Comparison of ENCODE assay signal across 25 cellular contexts in genomic region chr21:15815285-15815684, GRCh38.
"Had no signal": no experiment of that assay in that cellular context is flagged by ENCODE, and none has a peak within 500 bp of the region (broad histone marks: within the 10 kb centered on the region; RNA-seq: fewer than 3 reads in every experiment).

No MANE protein-coding gene starts in this region.

- H3K4me1 Mint-ChIP-seq: neural crest cell had no signal

- H3K27ac ChIP-seq: coronary artery, esophagus squamous epithelium, heart right ventricle, left lung, neutrophil, parathyroid adenoma, right lobe of liver, stomach, thyroid gland, vagina had no signal

- H3K36me3 ChIP-seq: thyroid gland had no signal

- H3K4me3 Mint-ChIP-seq: neural crest cell; stimulated activated naive B cell treated with anti-CD40 and anti-IgM and Interleukin-4, amounts not matched to agents 10 μg/mL and 1 μg/mL and 100 μg/mL, for 72 hours had no signal

- ATAC-seq: heart right ventricle; left cardiac atrium; left lung; naive thymus-derived CD4-positive, alpha-beta T cell; right lobe of liver; stimulated activated naive B cell treated with anti-CD40 and anti-IgM and Interleukin-4, amounts not matched to agents 10 μg/mL and 1 μg/mL and 100 μg/mL, for 72 hours had no signal

- H3K9ac ChIP-seq: parathyroid adenoma had no signal

- H3K9me3 ChIP-seq: esophagus squamous epithelium, left lung, neutrophil, right lobe of liver, thyroid gland, vagina had no signal

- DNase-seq: dermis blood vessel endothelial cell; effector memory CD4-positive, alpha-beta T cell; esophagus squamous epithelium; foreskin melanocyte; glutamatergic neuron; heart right ventricle; hippocampal formation; left cardiac atrium; mesenchymal stem cell; midbrain; naive thymus-derived CD4-positive, alpha-beta T cell; right lobe of liver; small intestine; stimulated activated CD4-positive, alpha-beta T cell treated with anti-CD3 and anti-CD28 coated beads, Interleukin-15, amount 100 ng/mL, for 24 hours; stimulated activated CD4-positive, alpha-beta T cell treated with anti-CD3 and anti-CD28 coated beads, Interleukin-2, amount 100 ng/mL, for 48 hours; stimulated activated naive B cell treated with anti-CD40 and anti-IgM and Interleukin-4, amounts not matched to agents 10 μg/mL and 1 μg/mL and 100 μg/mL, for 72 hours; stomach; thyroid gland had no signal

- H3K79me2 ChIP-seq: parathyroid adenoma had no signal

- H3K27me3 ChIP-seq: esophagus squamous epithelium, heart right ventricle, left lung, neutrophil, right lobe of liver, stomach, thyroid gland, vagina had no signal

- H3K27me3 Mint-ChIP-seq: naive thymus-derived CD4-positive, alpha-beta T cell; progenitor cell of endocrine pancreas; stimulated activated naive B cell treated with anti-CD40 and anti-IgM and Interleukin-4, amounts not matched to agents 10 μg/mL and 1 μg/mL and 100 μg/mL, for 72 hours had no signal

- H3K4me1 ChIP-seq: esophagus squamous epithelium, heart right ventricle, parathyroid adenoma, right lobe of liver, stomach, thyroid gland, vagina had no signal

- H3K27ac Mint-ChIP-seq: progenitor cell of endocrine pancreas had no signal

- H3K4me3 ChIP-seq: coronary artery, esophagus squamous epithelium, heart right ventricle, left lung, right lobe of liver, stomach, thyroid gland, vagina had no signal
